34 cellular contexts compared by ENCODE assay signal in the genomic region with DNA sequence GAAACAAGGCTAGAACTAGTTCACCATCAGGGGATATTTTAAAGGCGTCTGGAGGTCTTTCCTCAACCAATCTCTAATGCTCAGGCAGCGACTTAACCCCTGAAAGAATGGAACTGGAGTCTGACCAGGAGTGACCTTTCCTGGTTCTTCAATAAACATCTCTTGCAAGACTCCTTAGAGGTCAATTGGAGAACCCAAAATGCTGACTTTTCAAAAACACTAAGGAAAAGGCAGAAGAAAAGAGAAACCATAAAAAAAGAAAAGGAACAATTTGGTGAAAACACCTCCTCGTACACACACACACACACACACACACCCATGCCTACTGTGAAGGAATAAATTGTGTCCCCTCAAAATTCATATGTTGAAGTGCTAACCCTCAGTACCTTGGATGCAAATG. TPM values are rescaled to one million over a fixed set of nuclear protein-coding genes. Genes with fewer than 3 reads are reported as not detected.
"Had no signal": no experiment of that assay in that cellular context is flagged by ENCODE, and none has a peak within 500 bp of the region (broad histone marks: within the 10 kb centered on the region; RNA-seq: fewer than 3 reads in every experiment).

No MANE protein-coding gene starts in this region.

- H3K4me1 ChIP-seq: esophagus squamous epithelium, gastrocnemius medialis, heart right ventricle, left lung, lower lobe of right lung had no signal

- H3K9me3 Mint-ChIP-seq: dendritic cell treated with granulocyte-macrophage colony-stimulating factor and Interleukin-4, amounts not matched to agents 40 ng/mL and 50 ng/mL, for 4 days; effector memory CD8-positive, alpha-beta T cell; endodermal cell; mesothelial cell of epicardium; naive B cell; naive thymus-derived CD8-positive, alpha-beta T cell had no signal

- H3K9me3 ChIP-seq: esophagus squamous epithelium, gastrocnemius medialis, heart right ventricle, left lung, lower lobe of right lung, mucosa of descending colon had no signal

- DNase-seq: cortex of kidney; effector CD8-positive, alpha-beta T cell; endodermal cell; erythroblast; esophagus squamous epithelium; foreskin fibroblast; foreskin melanocyte; gastrocnemius medialis; glutamatergic neuron; head of caudate nucleus; heart right ventricle; hippocampal formation; left cardiac atrium; left lung; left ventricle myocardium superior; lower lobe of right lung; mesenchymal stem cell; mucosa of descending colon; naive B cell; naive thymus-derived CD8-positive, alpha-beta T cell had no signal

- ATAC-seq: esophagus mucosa; gastrocnemius medialis; heart right ventricle; left cardiac atrium; left lung; left ventricle myocardium superior; lower lobe of right lung; mucosa of descending colon; naive thymus-derived CD8-positive, alpha-beta T cell had no signal

- FAIRE-seq: endometrium, islet of Langerhans, keratinocyte had no signal

- H3K27me3 ChIP-seq: esophagus squamous epithelium, gastrocnemius medialis, heart right ventricle, left lung had no signal

- H3K4me3 ChIP-seq: esophagus squamous epithelium, gastrocnemius medialis, heart right ventricle, left lung, lower lobe of right lung, mucosa of descending colon had no signal

- H3K27me3 Mint-ChIP-seq: effector memory CD8-positive, alpha-beta T cell; naive thymus-derived CD8-positive, alpha-beta T cell had no signal

- H3K36me3 ChIP-seq: esophagus squamous epithelium, gastrocnemius medialis, heart right ventricle, left lung, lower lobe of right lung had no signal

- H3K27ac ChIP-seq: epithelial cell of prostate, esophagus squamous epithelium, gastrocnemius medialis, heart right ventricle, left lung, lower lobe of right lung had no signal

- H3K27ac Mint-ChIP-seq: dendritic cell treated with granulocyte-macrophage colony-stimulating factor and Interleukin-4, amounts not matched to agents 40 ng/mL and 50 ng/mL, for 4 days; effector memory CD8-positive, alpha-beta T cell; endodermal cell; mesothelial cell of epicardium; naive B cell had no signal

- H3K4me1 Mint-ChIP-seq: mesothelial cell of epicardium, naive B cell had no signal

- H3K4me3 Mint-ChIP-seq: dendritic cell treated with granulocyte-macrophage colony-stimulating factor and Interleukin-4, amounts not matched to agents 40 ng/mL and 50 ng/mL, for 4 days; effector memory CD8-positive, alpha-beta T cell; endodermal cell; mesothelial cell of epicardium; naive B cell; naive thymus-derived CD8-positive, alpha-beta T cell had no signal

- H3K36me3 Mint-ChIP-seq: mesothelial cell of epicardium, naive B cell had no signal

RNA-seq across cellular contexts. Expression of gene TIMD4, which starts 12.3 kb away (rescaled TPM):
- total RNA-seq: dermis microvascular lymphatic vessel endothelial cell, endodermal cell, esophagus squamous epithelium, gastrocnemius medialis, glomerular endothelial cell, kidney epithelial cell, left ventricle myocardium superior, lower lobe of right lung, lung microvascular endothelial cell, mesenteric fat pad, mesothelial cell of epicardium, myocyte had no signal
- polyA plus RNA-seq: keratinocyte had no signal
